ENCODE assay signal across 1 cellular context in the genomic region with DNA sequence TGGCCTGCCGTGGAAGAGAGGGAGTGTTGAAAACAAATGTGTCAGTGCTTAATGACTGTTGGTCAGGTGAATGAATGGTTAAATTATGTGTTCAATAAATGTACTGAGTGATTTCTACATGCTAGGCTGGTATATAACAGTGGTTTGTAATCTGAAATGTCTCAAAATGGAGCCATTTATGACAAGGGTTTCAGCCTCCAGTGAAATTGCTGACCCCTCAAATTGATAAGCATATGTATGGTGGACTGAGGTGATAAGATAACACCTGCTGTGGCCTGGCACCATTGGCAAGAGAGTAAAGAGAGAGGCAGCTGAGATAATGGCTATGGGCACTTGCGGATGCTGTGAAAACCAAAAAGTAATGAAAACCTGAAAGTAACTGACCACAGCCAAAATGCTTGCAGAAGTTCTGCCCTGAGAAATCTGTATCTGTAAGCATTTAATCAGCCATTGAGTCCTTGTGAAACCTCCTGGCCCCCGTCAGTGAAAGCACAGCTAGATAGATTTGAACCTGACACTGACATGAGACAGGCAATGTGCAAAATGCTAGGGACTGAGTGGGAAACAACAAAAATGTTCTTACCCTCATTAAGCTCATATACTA.
A peak's percentile ranks its signal among the peaks of the same experiment; 100 is the strongest.
TF ChIP-seq lines count a peak whose summit lies in the region.

No MANE protein-coding gene starts in this region.

TF ChIP-seq in K562, 482 proteins besides CTCF, POLR2A, EP300 and RAD21 (continued from another document):
- TF ChIP-seq ELK1 (CRISPR knock-in tag; IDR thresholded peaks at IDR 0.05): no peak
- no peak for TF ChIP-seq SREBF1 (IDR thresholded peaks at IDR 0.05; ENCODE audit: borderline replicate concordance, low read depth, low read length)
- TF ChIP-seq TFAM (CRISPR knock-in tag; conservative IDR thresholded peaks at IDR 0.05): no peak
- TF ChIP-seq TAF15 (IDR thresholded peaks at IDR 0.05; ENCODE audit: low read depth, low read length): no peak
- TF ChIP-seq ZNF586 (CRISPR knock-in tag; conservative IDR thresholded peaks at IDR 0.05): no peak
- TF ChIP-seq ZNF644 (tag; IDR thresholded peaks at IDR 0.05; ENCODE audit: low read depth): no peak
- TF ChIP-seq MTA3 (IDR thresholded peaks at IDR 0.05; ENCODE audit: borderline replicate concordance): 0 out of 2 replicates have a peak, but pooled peaks have one; percentile 54
- TF ChIP-seq DMBX1 (CRISPR knock-in tag; IDR thresholded peaks at IDR 0.05; ENCODE audit: borderline replicate concordance): peak; percentile 79; the same call in 1 of the 2 replicates
- TF ChIP-seq MNT (conservative IDR thresholded peaks at IDR 0.05): 0 out of 4 replicates have a peak, but pooled peaks of 1 of the 2 experiments have one; percentile 16
- TF ChIP-seq MEIS2 (IDR thresholded peaks at IDR 0.05; ENCODE audit: partially characterized antibody): peak; percentile 21
- TF ChIP-seq ARID1B (IDR thresholded peaks at IDR 0.05): peak; percentile 93
- TF ChIP-seq FOXM1 (IDR thresholded peaks at IDR 0.05; ENCODE audit: low read depth): 0 out of 2 replicates have a peak, but pooled peaks have one; percentile 34
- no peak for TF ChIP-seq FOXM1 (CRISPR knock-in tag; IDR thresholded peaks at IDR 0.05; ENCODE audit: low read depth)
- TF ChIP-seq DEAF1 (CRISPR knock-in tag; IDR thresholded peaks at IDR 0.05): no peak
- TF ChIP-seq, protein P1, sequence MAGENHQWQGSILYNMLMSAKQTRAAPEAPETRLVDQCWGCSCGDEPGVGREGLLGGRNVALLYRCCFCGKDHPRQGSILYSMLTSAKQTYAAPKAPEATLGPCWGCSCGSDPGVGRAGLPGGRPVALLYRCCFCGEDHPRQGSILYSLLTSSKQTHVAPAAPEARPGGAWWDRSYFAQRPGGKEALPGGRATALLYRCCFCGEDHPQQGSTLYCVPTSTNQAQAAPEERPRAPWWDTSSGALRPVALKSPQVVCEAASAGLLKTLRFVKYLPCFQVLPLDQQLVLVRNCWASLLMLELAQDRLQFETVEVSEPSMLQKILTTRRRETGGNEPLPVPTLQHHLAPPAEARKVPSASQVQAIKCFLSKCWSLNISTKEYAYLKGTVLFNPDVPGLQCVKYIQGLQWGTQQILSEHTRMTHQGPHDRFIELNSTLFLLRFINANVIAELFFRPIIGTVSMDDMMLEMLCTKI (IDR thresholded peaks at IDR 0.05; ENCODE audit: partially characterized antibody): no peak
- TF ChIP-seq RBM14 (IDR thresholded peaks at IDR 0.05; ENCODE audit: borderline replicate concordance, insufficient read depth, low read depth, low read length): no peak
- TF ChIP-seq CSDE1 (IDR thresholded peaks at IDR 0.05): no peak
- TF ChIP-seq ZNF75A (CRISPR knock-in tag; IDR thresholded peaks at IDR 0.05): no peak
- TF ChIP-seq ERF (CRISPR knock-in tag; IDR thresholded peaks at IDR 0.05): no peak
- TF ChIP-seq TEAD4 (IDR thresholded peaks at IDR 0.05; ENCODE audit: low read length): peak; percentile 88
- no peak for TF ChIP-seq TEAD4 (CRISPR knock-in tag; IDR thresholded peaks at IDR 0.05; ENCODE audit: borderline replicate concordance)
- TF ChIP-seq, protein P2, sequence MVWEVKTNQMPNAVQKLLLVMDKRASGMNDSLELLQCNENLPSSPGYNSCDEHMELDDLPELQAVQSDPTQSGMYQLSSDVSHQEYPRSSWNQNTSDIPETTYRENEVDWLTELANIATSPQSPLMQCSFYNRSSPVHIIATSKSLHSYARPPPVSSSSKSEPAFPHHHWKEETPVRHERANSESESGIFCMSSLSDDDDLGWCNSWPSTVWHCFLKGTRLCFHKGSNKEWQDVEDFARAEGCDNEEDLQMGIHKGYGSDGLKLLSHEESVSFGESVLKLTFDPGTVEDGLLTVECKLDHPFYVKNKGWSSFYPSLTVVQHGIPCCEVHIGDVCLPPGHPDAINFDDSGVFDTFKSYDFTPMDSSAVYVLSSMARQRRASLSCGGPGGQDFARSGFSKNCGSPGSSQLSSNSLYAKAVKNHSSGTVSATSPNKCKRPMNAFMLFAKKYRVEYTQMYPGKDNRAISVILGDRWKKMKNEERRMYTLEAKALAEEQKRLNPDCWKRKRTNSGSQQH (CRISPR knock-in tag; IDR thresholded peaks at IDR 0.05): no peak
- TF ChIP-seq RBM15 (IDR thresholded peaks at IDR 0.05; ENCODE audit: insufficient read depth, low read length): no peak
- no peak; a peak in 1 of 4 replicates for TF ChIP-seq MAZ (CRISPR knock-in tag; conservative IDR thresholded peaks at IDR 0.05 in 1 of 2, IDR thresholded peaks at IDR 0.05 in 1 of 2)
- TF ChIP-seq NR1H2 (CRISPR knock-in tag; IDR thresholded peaks at IDR 0.05): no peak
- TF ChIP-seq DPF2 (IDR thresholded peaks at IDR 0.05): peak; percentile 92
- TF ChIP-seq CTBP1 (IDR thresholded peaks at IDR 0.05; ENCODE audit: borderline replicate concordance): peak; percentile 41; the same call in 1 of the 2 replicates
- TF ChIP-seq ATF6 (CRISPR knock-in tag; IDR thresholded peaks at IDR 0.05): no peak
- no peak for TF ChIP-seq KLF10 (CRISPR knock-in tag; IDR thresholded peaks at IDR 0.05)
- TF ChIP-seq STAT5A (IDR thresholded peaks at IDR 0.05; ENCODE audit: borderline replicate concordance, low read length): peak; percentile 68
- no peak for TF ChIP-seq PPARD (CRISPR knock-in tag; IDR thresholded peaks at IDR 0.05)
- no peak for TF ChIP-seq GABPB1 (CRISPR knock-in tag; IDR thresholded peaks at IDR 0.05)
- TF ChIP-seq HOXB6 (CRISPR knock-in tag; IDR thresholded peaks at IDR 0.05; ENCODE audit: borderline replicate concordance): no peak
- TF ChIP-seq FOXA3 (CRISPR knock-in tag; conservative IDR thresholded peaks at IDR 0.05 in 1 of 2, IDR thresholded peaks at IDR 0.05 in 1 of 2): no peak
- TF ChIP-seq ZNF668 (CRISPR knock-in tag; IDR thresholded peaks at IDR 0.05): no peak
- TF ChIP-seq CXXC5 (CRISPR knock-in tag; IDR thresholded peaks at IDR 0.05): no peak
- no peak for TF ChIP-seq ZKSCAN3 (CRISPR knock-in tag; IDR thresholded peaks at IDR 0.05)
- TF ChIP-seq, protein P3, sequence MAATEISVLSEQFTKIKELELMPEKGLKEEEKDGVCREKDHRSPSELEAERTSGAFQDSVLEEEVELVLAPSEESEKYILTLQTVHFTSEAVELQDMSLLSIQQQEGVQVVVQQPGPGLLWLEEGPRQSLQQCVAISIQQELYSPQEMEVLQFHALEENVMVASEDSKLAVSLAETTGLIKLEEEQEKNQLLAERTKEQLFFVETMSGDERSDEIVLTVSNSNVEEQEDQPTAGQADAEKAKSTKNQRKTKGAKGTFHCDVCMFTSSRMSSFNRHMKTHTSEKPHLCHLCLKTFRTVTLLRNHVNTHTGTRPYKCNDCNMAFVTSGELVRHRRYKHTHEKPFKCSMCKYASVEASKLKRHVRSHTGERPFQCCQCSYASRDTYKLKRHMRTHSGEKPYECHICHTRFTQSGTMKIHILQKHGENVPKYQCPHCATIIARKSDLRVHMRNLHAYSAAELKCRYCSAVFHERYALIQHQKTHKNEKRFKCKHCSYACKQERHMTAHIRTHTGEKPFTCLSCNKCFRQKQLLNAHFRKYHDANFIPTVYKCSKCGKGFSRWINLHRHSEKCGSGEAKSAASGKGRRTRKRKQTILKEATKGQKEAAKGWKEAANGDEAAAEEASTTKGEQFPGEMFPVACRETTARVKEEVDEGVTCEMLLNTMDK (IDR thresholded peaks at IDR 0.05; ENCODE audit: borderline replicate concordance, insufficient read depth, low read depth, low read length, poor library complexity, severe bottlenecking): no peak
- TF ChIP-seq FOXJ2 (tag; IDR thresholded peaks at IDR 0.05): peak; percentile 67
- TF ChIP-seq ZNF583 (CRISPR knock-in tag; IDR thresholded peaks at IDR 0.05): peak; percentile 33; the same call in 1 of the 2 replicates
- TF ChIP-seq SAFB (IDR thresholded peaks at IDR 0.05; ENCODE audit: borderline replicate concordance, low read depth, low read length): no peak
- TF ChIP-seq E2F1 (CRISPR knock-in tag; IDR thresholded peaks at IDR 0.05): no peak
